ENCODE assay signal across 18 cellular contexts in the genomic region with DNA sequence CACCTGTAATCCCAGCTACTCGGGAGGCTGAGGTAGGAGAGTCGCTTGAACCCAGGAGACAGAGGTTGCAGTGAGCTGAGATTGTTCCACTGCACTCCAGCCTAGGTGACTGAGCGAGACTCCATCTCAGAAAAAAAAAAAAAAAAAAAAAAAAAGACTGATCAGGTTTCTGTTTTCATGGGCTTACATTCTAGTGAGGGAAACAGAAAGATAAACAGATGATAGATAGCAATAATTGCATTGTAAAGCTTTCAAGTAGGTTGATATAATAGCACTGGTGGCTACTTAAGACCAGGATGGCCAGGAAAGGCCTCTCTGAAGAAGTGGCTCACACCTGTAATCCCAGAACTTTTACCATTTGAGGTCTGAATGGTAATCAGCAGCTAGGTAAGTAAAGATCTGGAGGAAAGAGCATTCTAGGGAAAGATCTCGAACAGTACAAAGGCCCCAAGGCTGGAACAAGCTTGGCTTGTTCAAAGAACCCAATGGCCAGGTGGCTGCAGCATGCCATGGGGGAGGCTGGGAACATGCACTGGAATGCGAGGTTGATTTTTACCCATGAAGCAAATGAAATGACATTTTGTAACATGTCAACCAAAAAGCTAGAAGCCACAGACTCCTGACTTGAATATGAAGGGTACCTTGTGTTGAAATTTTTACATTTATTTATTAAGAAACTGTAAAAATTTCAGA.
DNase-seq lines count a peak whose midpoint lies in the region; ATAC-seq and TF ChIP-seq lines count a peak whose summit lies in the region.
"Had no signal": no experiment of that assay in that cellular context is flagged by ENCODE, and none has a peak within 500 bp of the region (broad histone marks: within the 10 kb centered on the region; RNA-seq: fewer than 3 reads in every experiment).

No MANE protein-coding gene starts in this region.

- no peak for TF ChIP-seq CTCF in GM23338 (conservative IDR thresholded peaks at IDR 0.05; ENCODE audit: low read depth in 2 of 2)
- no peak for TF ChIP-seq CTCF in chondrocyte (IDR thresholded peaks at IDR 0.05)

- H3K4me1 ChIP-seq in GM23338 (ENCODE audit: insufficient read depth): no peaks in the 10 kb centered on the region
- H3K4me1 ChIP-seq: HAP-1 had no signal

- no peak for ATAC-seq in GM23338

- H3K36me3 Mint-ChIP-seq in GM23338 (ENCODE audit: low read depth) (no peaks in the 10 kb centered on the region), chondrocyte (ENCODE audit: low read depth) (no peaks in the 10 kb centered on the region)
- H3K36me3 Mint-ChIP-seq in dendritic cell treated with granulocyte-macrophage colony-stimulating factor and Interleukin-4, amounts not matched to agents 40 ng/mL and 50 ng/mL, for 4 days (ENCODE audit: low read depth): no peaks in the 10 kb centered on the region

- H3K27me3 ChIP-seq in GM23338 (ENCODE audit: insufficient read depth) (no peaks in the 10 kb centered on the region), MG63 (no peaks in the 10 kb centered on the region)

- H3K9me3 ChIP-seq in MG63: no peaks in the 10 kb centered on the region
- H3K9me3 ChIP-seq: HAP-1 had no signal

- intact Hi-C loops in dendritic cell treated with granulocyte-macrophage colony-stimulating factor and Interleukin-4, amounts not matched to agents 40 ng/mL and 50 ng/mL, for 4 days (cut with micrococcal nuclease): no loop called here
- intact Hi-C loops in cardiac septum (cut with DNase I): no loop called here

- H3K27ac ChIP-seq in GM23338 (ENCODE audit: low read depth): no peak overlapping the region

- no peaks in the 10 kb centered on the region for H3F3A ChIP-seq in GM23338 (replicated peaks; ENCODE audit: low read depth)

- no peaks in the 10 kb centered on the region for H3K9me3 Mint-ChIP-seq in GM23338
- peaks cover 10% of the 10 kb centered on the region for H3K9me3 Mint-ChIP-seq in dendritic cell treated with granulocyte-macrophage colony-stimulating factor and Interleukin-4, amounts not matched to agents 40 ng/mL and 50 ng/mL, for 4 days
- H3K9me3 Mint-ChIP-seq in chondrocyte (ENCODE audit: low read depth): no peaks in the 10 kb centered on the region
- H3K9me3 Mint-ChIP-seq: CD4-positive, alpha-beta T cell; HFFc6 had no signal

- H3K4me3 Mint-ChIP-seq in GM23338: no peak overlapping the region
- no peak overlapping the region for H3K4me3 Mint-ChIP-seq in dendritic cell treated with granulocyte-macrophage colony-stimulating factor and Interleukin-4, amounts not matched to agents 40 ng/mL and 50 ng/mL, for 4 days
- H3K4me3 Mint-ChIP-seq in chondrocyte (ENCODE audit: unreplicated experiment): no peak overlapping the region
- H3K4me3 Mint-ChIP-seq: B cell; CD4-positive, alpha-beta T cell; HFFc6 had no signal

- H3K36me3 ChIP-seq in GM23338 (ENCODE audit: insufficient read depth) (no peaks in the 10 kb centered on the region), MG63 (no peaks in the 10 kb centered on the region)
- H3K36me3 ChIP-seq: HAP-1 had no signal

- H3K4me3 ChIP-seq in GM23338 (no peak overlapping the region), MG63 (no peak overlapping the region)
- H3K4me3 ChIP-seq: HAP-1 had no signal

- no peak overlapping the region for H3K27ac Mint-ChIP-seq in GM23338
- peak overlapping the region; percentile 80 for H3K27ac Mint-ChIP-seq in dendritic cell treated with granulocyte-macrophage colony-stimulating factor and Interleukin-4, amounts not matched to agents 40 ng/mL and 50 ng/mL, for 4 days
- H3K27ac Mint-ChIP-seq in chondrocyte (ENCODE audit: unreplicated experiment): no peak overlapping the region
- H3K27ac Mint-ChIP-seq: B cell; CD4-positive, alpha-beta T cell; HFFc6 had no signal

- H2AFZ ChIP-seq in GM23338: peak overlapping the region; percentile 32; the same call in 1 of the 2 replicates

- H3K79me2 ChIP-seq in GM23338 (replicated peaks; ENCODE audit: insufficient read depth): no peaks in the 10 kb centered on the region

- DNase-seq in NCI-H748 (lab: John Stamatoyannopoulos, UW; ENCODE audit: unreplicated experiment) (peak; percentile 8), NCI-H748 treated with DMSO at 0.1 percent for 48 hours (lab: John Stamatoyannopoulos, UW) (no peak), GM23338 (ENCODE audit: low spot score) (no peak), NCI-H2029 (lab: John Stamatoyannopoulos, UW) (peak; percentile 16), cardiac septum (ENCODE audit: low spot score) (no peak), chondrocyte (ENCODE audit: low spot score) (no peak), MG63 (no peak)
- DNase-seq: C1 segment of cervical spinal cord; Calu3; CD4-positive, alpha-beta T cell; DMS 273 treated with DMSO at 0.1 percent for 48 hours; DMS79 treated with DMSO at 0.1 percent for 48 hours; EL; GDM1; HFFc6 had no signal

- no peak overlapping the region for H3K4me2 ChIP-seq in GM23338

- H3K27me3 Mint-ChIP-seq in GM23338 (ENCODE audit: insufficient read depth, low read depth, poor library complexity): no peaks in the 10 kb centered on the region
- H3K27me3 Mint-ChIP-seq in dendritic cell treated with granulocyte-macrophage colony-stimulating factor and Interleukin-4, amounts not matched to agents 40 ng/mL and 50 ng/mL, for 4 days: peaks cover 3% of the 10 kb centered on the region
- H3K27me3 Mint-ChIP-seq in chondrocyte (ENCODE audit: low read depth): peaks cover 5% of the 10 kb centered on the region

- H3K4me1 Mint-ChIP-seq in GM23338 (no peaks in the 10 kb centered on the region), chondrocyte (ENCODE audit: low read depth) (no peaks in the 10 kb centered on the region)
- H3K4me1 Mint-ChIP-seq in dendritic cell treated with granulocyte-macrophage colony-stimulating factor and Interleukin-4, amounts not matched to agents 40 ng/mL and 50 ng/mL, for 4 days (ENCODE audit: low read depth): peaks cover 13% of the 10 kb centered on the region
- H3K4me1 Mint-ChIP-seq: B cell had no signal

- H3K9me2 ChIP-seq in GM23338 (ENCODE audit: insufficient read depth): no peaks in the 10 kb centered on the region

- no peaks in the 10 kb centered on the region; the same call in 1 of the 2 replicates for H4K20me1 ChIP-seq in GM23338 (replicated peaks; ENCODE audit: insufficient read depth)

TF ChIP-seq in GM23338, 12 proteins besides CTCF, POLR2A, EP300 and RAD21:
- TF ChIP-seq CREB1 (CRISPR knock-in tag; IDR thresholded peaks at IDR 0.05; ENCODE audit: low read depth): no peak
TF ChIP-seq in GM23338: peak in this region for 0.

Comparison
In these comparisons a context has a peak if more than half of its experiments do, and no peak if none do; other contexts are left out.
1. DNase-seq: peak in NCI-H748 (single experiment) and NCI-H2029 (single experiment); none in NCI-H748 treated with DMSO at 0.1 percent for 48 hours (single experiment), GM23338 (single experiment), cardiac septum (single experiment), chondrocyte (single experiment) and MG63 (single experiment).